In genomic region chr4:84501197-84501492, GRCh38 we compare ENCODE assay signal across 1 cellular context.
TF ChIP-seq lines count a peak whose summit lies in the region.

No MANE protein-coding gene starts in this region.

TF ChIP-seq in GM23338, 12 proteins besides CTCF, POLR2A, EP300 and RAD21:
- no peak for TF ChIP-seq REST (IDR thresholded peaks at IDR 0.05; ENCODE audit: unreplicated experiment)
- peak; percentile 86 for TF ChIP-seq EZH2 (IDR thresholded peaks at IDR 0.05; ENCODE audit: low read depth, unreplicated experiment)
- TF ChIP-seq ZNF331 (CRISPR knock-in tag; IDR thresholded peaks at IDR 0.05; ENCODE audit: low read depth), result no peak
- TF ChIP-seq POLR2AphosphoS5 (IDR thresholded peaks at IDR 0.05; ENCODE audit: low read depth), result no peak
